ENCODE assay signal across 16 cellular contexts in genomic region chr10:15815242-15815885, GRCh38. TPM values are rescaled to one million over a fixed set of nuclear protein-coding genes. Genes with fewer than 3 reads are reported as not detected.
DNase-seq lines count a peak whose midpoint lies in the region; TF ChIP-seq lines count a peak whose summit lies in the region.
"Had no signal": no experiment of that assay in that cellular context is flagged by ENCODE, and none has a peak within 500 bp of the region (broad histone marks: within the 10 kb centered on the region; RNA-seq: fewer than 3 reads in every experiment).

No MANE protein-coding gene starts in this region.

- DNase-seq in DMS79 treated with DMSO at 0.1 percent for 48 hours (lab: John Stamatoyannopoulos, UW) (peak; percentile 0), DMS79 (lab: John Stamatoyannopoulos, UW) (no peak), NCI-H1105 (lab: John Stamatoyannopoulos, UW) (peak; percentile 36), NCI-H69 (lab: John Stamatoyannopoulos, UW) (peak; percentile 60), hepatocyte (ENCODE audit: low spot score) (no peak), AG08395 (ENCODE audit: low spot score) (no peak), ureter (ENCODE audit: low spot score) (no peak)
- no peak for DNase-seq in stimulated activated CD4-positive, alpha-beta T cell treated with anti-CD3 and anti-CD28 coated beads, Interleukin-2, amount 100 ng/mL, for 48 hours
- DNase-seq: 8988T, NCI-H1694 treated with DMSO at 0.1 percent for 48 hours, NCI-H2171, NCI-H524 treated with DMSO at 0.1 percent for 48 hours, PC-3 had no signal

- no peak for TF ChIP-seq CTCF in hepatocyte (IDR thresholded peaks at IDR 0.05; ENCODE audit: poor library complexity)

- H3K4me3 ChIP-seq in hepatocyte: no peak overlapping the region
- H3K4me3 ChIP-seq: GM23338, K562 had no signal

- no peaks in the 10 kb centered on the region for H3K27me3 ChIP-seq in hepatocyte

- H3K36me3 ChIP-seq in hepatocyte (replicated peaks; ENCODE audit: insufficient read depth, low read depth): no peaks in the 10 kb centered on the region

- H3K4me2 ChIP-seq in hepatocyte: no peak overlapping the region
- H3K4me2 ChIP-seq: GM23338 had no signal

- H3K4me1 ChIP-seq in hepatocyte (ENCODE audit: insufficient read depth): no peaks in the 10 kb centered on the region

- H3K9me3 ChIP-seq in hepatocyte (ENCODE audit: low read depth): no peaks in the 10 kb centered on the region

- H3K27ac ChIP-seq in hepatocyte: peak overlapping the region; percentile 8
- H3K27ac ChIP-seq: HL-60 had no signal

- no peaks in the 10 kb centered on the region for H3K79me2 ChIP-seq in hepatocyte

- WGBS in hepatocyte (ENCODE audit: low lambda C conversion rate, missing lambda C conversion rate): 72% methylated on average over 6 of the region's 6 CpGs

- H2AFZ ChIP-seq in hepatocyte: no peak overlapping the region
- H2AFZ ChIP-seq: GM23338 had no signal

- no peaks in the 10 kb centered on the region for H4K20me1 ChIP-seq in hepatocyte (ENCODE audit: insufficient read depth, poor library complexity, severe bottlenecking)

- H3K9me2 ChIP-seq in hepatocyte (replicated peaks; ENCODE audit: insufficient read depth): no peaks in the 10 kb centered on the region

RNA-seq across cellular contexts. Expression of gene MINDY3, which starts 44.9 kb away (rescaled TPM):
- 28.9 and 37.6 TPM in 2 replicates for total RNA-seq in hepatocyte
- 16.5 and 18.1 TPM in 2 replicates for polyA plus RNA-seq in hepatocyte
- 43.2 TPM for total RNA-seq in ureter

Comparison
In these comparisons a context has a peak if more than half of its experiments do, and no peak if none do; other contexts are left out.
1. DNase-seq: peak in DMS79 treated with DMSO at 0.1 percent for 48 hours (single experiment), NCI-H1105 (single experiment) and NCI-H69 (single experiment); none in DMS79 (single experiment), hepatocyte (single experiment), stimulated activated CD4-positive, alpha-beta T cell treated with anti-CD3 and anti-CD28 coated beads, Interleukin-2, amount 100 ng/mL, for 48 hours (0 of 2), AG08395 (single experiment) and ureter (single experiment).